9 cellular contexts compared by ENCODE assay signal in the genomic region with DNA sequence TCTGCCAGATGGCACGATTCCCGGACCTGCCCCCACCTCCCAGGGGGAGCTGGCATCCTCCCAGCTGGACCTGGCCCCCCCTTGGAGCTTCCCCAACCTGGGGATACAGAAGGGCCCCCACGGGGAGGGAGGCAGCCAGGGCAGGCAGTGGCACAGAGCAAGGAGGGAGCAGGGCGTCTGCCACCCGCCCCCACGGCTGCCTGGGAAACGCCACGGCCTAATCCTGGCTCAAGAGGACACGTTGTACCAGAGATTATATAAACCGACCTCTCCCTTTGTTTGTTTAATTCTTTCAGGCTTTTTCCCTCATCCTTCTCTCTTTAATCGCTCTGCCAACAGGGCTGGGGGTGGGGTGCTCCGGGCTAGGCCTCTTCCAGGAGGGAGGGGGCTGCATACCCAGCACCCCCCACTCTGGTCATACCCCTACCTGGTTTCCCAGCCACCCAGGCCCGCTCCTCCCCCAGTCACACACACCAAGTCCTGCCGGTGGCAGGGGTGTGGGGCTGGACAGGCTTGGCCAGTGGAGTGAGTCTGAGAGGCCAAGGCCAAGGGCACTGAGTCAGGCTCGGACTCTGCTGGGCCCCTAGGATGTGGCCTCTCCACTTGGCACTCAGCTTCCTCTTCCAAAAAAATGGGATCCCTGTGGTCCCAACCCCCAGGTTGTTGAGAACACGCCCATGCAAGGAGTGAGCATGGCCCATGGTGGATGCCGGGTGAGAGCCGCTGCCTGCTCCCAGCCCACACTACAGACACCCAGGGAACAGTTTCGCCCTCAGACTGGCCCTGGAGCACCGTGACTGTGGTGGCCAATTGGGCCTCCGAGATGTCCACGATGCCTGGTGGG. TPM values are rescaled to one million over a fixed set of nuclear protein-coding genes. Genes with fewer than 3 reads are reported as not detected.
DNase-seq lines count a peak whose midpoint lies in the region; ATAC-seq and TF ChIP-seq lines count a peak whose summit lies in the region.
"Had no signal": no experiment of that assay in that cellular context is flagged by ENCODE, and none has a peak within 500 bp of the region (broad histone marks: within the 10 kb centered on the region; RNA-seq: fewer than 3 reads in every experiment).

No MANE protein-coding gene starts in this region.

- H3K27ac Mint-ChIP-seq in activated naive CD4-positive, alpha-beta T cell treated with anti-CD3 and anti-CD28 coated beads, Interleukin-2, amount 50 U/mL, for 72 hours = no peak overlapping the region

- TF ChIP-seq CTCF in GM13976 (IDR thresholded peaks at IDR 0.05; ENCODE audit: borderline replicate concordance, control extremely low read depth, extremely low read depth, insufficient read depth, missing control alignments) = no peak

- in situ Hi-C loops in GM13976 (cut with MboI; ENCODE audit: low sequenced_read_pairs, unreplicated experiment) = no loop called here

- peak; percentile 15 for DNase-seq in GM13976 (ENCODE audit: low spot score)
- DNase-seq in amniotic epithelial cell (ENCODE audit: low read depth) = peak; percentile 97
- DNase-seq in hepatic stellate cell (ENCODE audit: low spot score) = peak; percentile 65
- DNase-seq in central memory CD4-positive, alpha-beta T cell = no peak
- no peak for DNase-seq in COLO668 (lab: John Stamatoyannopoulos, UW; ENCODE audit: unreplicated experiment)
- no peak for DNase-seq in NCI-H2227 (lab: John Stamatoyannopoulos, UW; ENCODE audit: unreplicated experiment)
- no peak for DNase-seq in activated naive CD4-positive, alpha-beta T cell treated with anti-CD3 and anti-CD28 coated beads, Interleukin-2, amount 50 U/mL, for 72 hours (ENCODE audit: low spot score in 2 of 2)
- DNase-seq: stimulated activated naive CD4-positive, alpha-beta T cell treated with Interleukin-2 at 50 U/mL for 16 hours had no signal

- H3K27ac ChIP-seq in skeletal muscle tissue (ENCODE audit: low read depth, low read length) = peak overlapping the region; percentile 94

- H3K9me3 Mint-ChIP-seq in activated naive CD4-positive, alpha-beta T cell treated with anti-CD3 and anti-CD28 coated beads, Interleukin-2, amount 50 U/mL, for 72 hours = no peaks in the 10 kb centered on the region

- no peaks in the 10 kb centered on the region for H3K36me3 Mint-ChIP-seq in activated naive CD4-positive, alpha-beta T cell treated with anti-CD3 and anti-CD28 coated beads, Interleukin-2, amount 50 U/mL, for 72 hours

- H3K9ac ChIP-seq in skeletal muscle tissue (ENCODE audit: low read depth in 1 of 3, low read length in 3 of 3) = peak overlapping the region; percentile 64 to 72 (median 69)

- H3K4me1 ChIP-seq in skeletal muscle tissue (ENCODE audit: control insufficient read depth in 3 of 3, insufficient read depth in 3 of 3, low read length in 3 of 3) = peaks cover 26 to 37% (median 32%) of the 10 kb centered on the region in 3 donors

- no peaks in the 10 kb centered on the region for H3K27me3 ChIP-seq in skeletal muscle tissue (ENCODE audit: control insufficient read depth in 3 of 3, insufficient read depth in 3 of 3, low read length in 3 of 3)

- peak overlapping the region in 1 of 3 donors; percentile 22 for H3K4me3 ChIP-seq in skeletal muscle tissue (ENCODE audit: low read length in 3 of 3)

- no peaks in the 10 kb centered on the region for H3K36me3 ChIP-seq in skeletal muscle tissue (ENCODE audit: control insufficient read depth in 3 of 3, insufficient read depth in 3 of 3, low read length in 3 of 3)

- ATAC-seq in activated naive CD4-positive, alpha-beta T cell treated with anti-CD3 and anti-CD28 coated beads, Interleukin-2, amount 50 U/mL, for 72 hours = no peak

- no peaks in the 10 kb centered on the region for H3K9me3 ChIP-seq in skeletal muscle tissue (ENCODE audit: control insufficient read depth in 3 of 3, low read length in 3 of 3)

RNA-seq across cellular contexts. Expression of gene NFIC, which starts 29.5 kb away (rescaled TPM):
- 8.4 TPM for total RNA-seq in skeletal muscle tissue
- total RNA-seq in activated naive CD4-positive, alpha-beta T cell treated with anti-CD3 and anti-CD28 coated beads, Interleukin-2, amount 50 U/mL, for 72 hours = 10 to 100 TPM; 10.4 to 23.1 TPM

Comparison
In these comparisons a context has a peak if more than half of its experiments do, and no peak if none do; other contexts are left out.
1. DNase-seq: peak in GM13976 (single experiment), amniotic epithelial cell (single experiment) and hepatic stellate cell (single experiment); none in central memory CD4-positive, alpha-beta T cell (single experiment), COLO668 (single experiment), NCI-H2227 (single experiment) and activated naive CD4-positive, alpha-beta T cell treated with anti-CD3 and anti-CD28 coated beads, Interleukin-2, amount 50 U/mL, for 72 hours (0 of 2).